In genomic region chr14:24189059-24189375, GRCh38 we compare ENCODE assay signal across 10 cellular contexts. TPM values are rescaled to one million over a fixed set of nuclear protein-coding genes. Genes with fewer than 3 reads are reported as not detected.
DNase-seq lines count a peak whose midpoint lies in the region; ATAC-seq and TF ChIP-seq lines count a peak whose summit lies in the region.
"Had no signal": no experiment of that assay in that cellular context is flagged by ENCODE, and none has a peak within 500 bp of the region (broad histone marks: within the 10 kb centered on the region; RNA-seq: fewer than 3 reads in every experiment).

No MANE protein-coding gene starts in this region.

- no peak for ATAC-seq in GM18867 (IDR thresholded peaks at IDR 0.05; ENCODE audit: unreplicated experiment)

- H4K20me1 ChIP-seq in BLaER1 (no peaks in the 10 kb centered on the region), neural cell (ENCODE audit: insufficient read depth) (peaks cover 4% of the 10 kb centered on the region)

- H3K4me1 ChIP-seq in BLaER1: peaks cover 49% of the 10 kb centered on the region
- no peaks in the 10 kb centered on the region for H3K4me1 ChIP-seq in colonic mucosa

- DNase-seq in LNCaP clone FGC (ENCODE audit: low read depth) (no peak), colonic mucosa (no peak), NCI-H82 treated with DMSO at 0.1 percent for 48 hours (lab: John Stamatoyannopoulos, UW; ENCODE audit: unreplicated experiment) (no peak), glomerular visceral epithelial cell (ENCODE audit: extremely low spot score) (no peak)
- no peak for DNase-seq in activated effector memory CD4-positive, alpha-beta T cell treated with anti-CD3 and anti-CD28 coated beads, Interleukin-2, amount 50 U/mL, for 16 hours

- peak overlapping the region; percentile 81 for H3K4me3 ChIP-seq in BLaER1
- peak overlapping the region; percentile 97 for H3K4me3 ChIP-seq in LNCaP clone FGC (ENCODE audit: low read depth, low read length)
- H3K4me3 ChIP-seq in colonic mucosa: peak overlapping the region; percentile 54
- H3K4me3 ChIP-seq in neural cell (ENCODE audit: low read length): peak overlapping the region; percentile 92

- H3K9me3 ChIP-seq in BLaER1: no peaks in the 10 kb centered on the region
- H3K9me3 ChIP-seq in colonic mucosa: no peaks in the 10 kb centered on the region
- H3K9me3 ChIP-seq in neural cell (ENCODE audit: low read length): no peaks in the 10 kb centered on the region
- H3K9me3 ChIP-seq: ovary had no signal

- TF ChIP-seq RAD21 in neural cell (conservative IDR thresholded peaks at IDR 0.05): no peak

- intact Hi-C loops in colonic mucosa (cut with DNase I): no loop called here

- H3K9me2 ChIP-seq in neural cell (ENCODE audit: insufficient read depth, low read length): no peaks in the 10 kb centered on the region

- H3K27ac ChIP-seq in BLaER1 (peak overlapping the region; percentile 43; the same call in 1 of the 2 replicates), colonic mucosa (no peak overlapping the region), neural cell (ENCODE audit: low read length) (peak overlapping the region; percentile 4)
- H3K27ac ChIP-seq: ovary had no signal

- H3K9ac ChIP-seq in BLaER1 (peak overlapping the region; percentile 51; the same call in 1 of the 2 replicates), colonic mucosa (ENCODE audit: low read depth in 2 of 2, low read length in 2 of 2) (no peak overlapping the region), neural cell (ENCODE audit: low read length) (peak overlapping the region; percentile 2)

- H3F3A ChIP-seq in neural cell (ENCODE audit: insufficient read depth, low read length, poor library complexity, severe bottlenecking): no peaks in the 10 kb centered on the region

- no peak for TF ChIP-seq EP300 in neural cell (conservative IDR thresholded peaks at IDR 0.05; ENCODE audit: poor library complexity, severe bottlenecking)

- H3K4me2 ChIP-seq in BLaER1 (peak overlapping the region; percentile 92), neural cell (ENCODE audit: low read length) (no peak overlapping the region)

- no peak for TF ChIP-seq CTCF in LNCaP clone FGC (IDR thresholded peaks at IDR 0.05; ENCODE audit: control insufficient read depth, extremely low read depth, insufficient read depth)
- no peak for TF ChIP-seq CTCF in colonic mucosa (IDR thresholded peaks at IDR 0.05)
- no peak for TF ChIP-seq CTCF in neural cell (IDR thresholded peaks at IDR 0.05; ENCODE audit: poor library complexity, severe bottlenecking)

- H3K79me2 ChIP-seq in neural cell (replicated peaks; ENCODE audit: insufficient read depth, low read length): peaks cover 3% of the 10 kb centered on the region

- H3K27me3 ChIP-seq in BLaER1 (no peaks in the 10 kb centered on the region), colonic mucosa (no peaks in the 10 kb centered on the region), neural cell (ENCODE audit: insufficient read depth, low read depth, low read length) (no peaks in the 10 kb centered on the region)
- H3K27me3 ChIP-seq: ovary had no signal

- H2AFZ ChIP-seq in neural cell (ENCODE audit: low read depth, low read length): no peak overlapping the region

- H3K36me3 ChIP-seq in BLaER1: peaks cover 63% of the 10 kb centered on the region
- H3K36me3 ChIP-seq in colonic mucosa: no peaks in the 10 kb centered on the region
- H3K36me3 ChIP-seq in neural cell (ENCODE audit: insufficient read depth, low read length): no peaks in the 10 kb centered on the region
- H3K36me3 ChIP-seq: ovary had no signal

TF ChIP-seq in neural cell, 6 proteins besides CTCF, POLR2A, EP300 and RAD21:
- TF ChIP-seq POLR2AphosphoS5 (IDR thresholded peaks at IDR 0.05) (no peak), TAF1 (IDR thresholded peaks at IDR 0.05; ENCODE audit: low read depth) (no peak), MXI1 (conservative IDR thresholded peaks at IDR 0.05; ENCODE audit: poor library complexity, severe bottlenecking) (no peak), REST (IDR thresholded peaks at IDR 0.05; ENCODE audit: borderline replicate concordance) (no peak), SMC3 (conservative IDR thresholded peaks at IDR 0.05; ENCODE audit: poor library complexity) (no peak), EZH2 (IDR thresholded peaks at IDR 0.05; ENCODE audit: borderline replicate concordance, insufficient read depth, low read length, poor library complexity, severe bottlenecking) (no peak)

RNA-seq across cellular contexts. Expression of gene IPO4, which starts 0.4 kb away (rescaled TPM):
- total RNA-seq in colonic mucosa: 10 to 100 TPM; 19.3 to 78.2 TPM
- 9.2 and 13.4 TPM in 2 replicates for polyA plus RNA-seq in neural cell
- 14.6 and 17.0 TPM in 2 replicates for polyA minus RNA-seq in neural cell

RNA-seq across cellular contexts. Expression of gene TM9SF1, which starts 6.2 kb away (rescaled TPM):
- 10 to 100 TPM; 58.8 to 65.6 TPM for total RNA-seq in colonic mucosa
- 25.1 and 34.2 TPM in 2 replicates for polyA plus RNA-seq in neural cell
- 21.3 and 22.4 TPM in 2 replicates for polyA minus RNA-seq in neural cell

RNA-seq across cellular contexts. Expression of gene TSSK4, which starts 16.5 kb away (rescaled TPM):
- total RNA-seq in colonic mucosa: under 1 TPM; 0.19 to 0.49 TPM
- polyA plus RNA-seq in neural cell: 0.17 TPM in 1 of 2 replicates, not detected in the other
- polyA minus RNA-seq in neural cell: not detected in 2 replicates
- total RNA-seq: bronchial epithelial cell had no signal

RNA-seq across cellular contexts. Expression of gene REC8, which starts 17.1 kb away (rescaled TPM):
- 1 to 10 TPM; 5.1 TPM for total RNA-seq in colonic mucosa
- 18.5 and 22.8 TPM in 2 replicates for polyA plus RNA-seq in neural cell
- polyA minus RNA-seq in neural cell: 12.2 and 15.3 TPM in 2 replicates

RNA-seq across cellular contexts. Expression of gene CHMP4A, which starts 24.3 kb away (rescaled TPM):
- 10 to 100 TPM; 47.8 to 48.0 TPM for total RNA-seq in colonic mucosa
- 55.3 and 67.6 TPM in 2 replicates for polyA plus RNA-seq in neural cell
- 45.3 and 54.3 TPM in 2 replicates for polyA minus RNA-seq in neural cell

Comparison
In these comparisons a context has a peak if more than half of its experiments do, and no peak if none do; other contexts are left out.
1. H3K9ac ChIP-seq: peak in BLaER1 (single experiment) and neural cell (single experiment); none in colonic mucosa (0 of 2).
2. Peak in every context shown above with its lines, with median percentiles within 50 percentile points of each other: H3K4me3 ChIP-seq.